ENCODE assay signal across 18 cellular contexts in the genomic region with DNA sequence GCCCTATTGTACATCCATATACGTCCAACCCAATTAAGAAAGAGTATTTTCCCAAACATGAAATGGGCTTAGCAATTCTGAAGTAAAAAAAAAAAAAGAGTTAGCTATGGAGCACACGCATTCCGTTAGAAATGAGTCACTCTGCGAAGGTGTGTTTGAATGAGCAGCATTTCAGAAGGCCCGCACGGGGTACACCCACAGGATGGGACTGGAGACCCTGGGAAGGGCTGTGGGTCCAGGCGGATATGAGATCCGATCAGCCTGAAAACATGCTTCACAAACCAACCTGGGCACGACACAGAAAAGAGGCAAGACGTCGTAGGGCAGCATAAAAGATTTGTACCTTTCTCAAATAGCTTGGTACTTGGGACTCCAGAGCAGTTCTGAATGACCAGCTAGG.
A peak's percentile ranks its signal among the peaks of the same experiment; 100 is the strongest.
DNase-seq lines count a peak whose midpoint lies in the region; ATAC-seq and TF ChIP-seq lines count a peak whose summit lies in the region.
"Had no signal": no experiment of that assay in that cellular context is flagged by ENCODE, and none has a peak within 500 bp of the region (broad histone marks: within the 10 kb centered on the region; RNA-seq: fewer than 3 reads in every experiment).

No MANE protein-coding gene starts in this region.

- no peaks in the 10 kb centered on the region for H3K27me3 ChIP-seq in CD4-positive, alpha-beta T cell (ENCODE audit: control insufficient read depth, insufficient read depth, low read length)
- H3K27me3 ChIP-seq: cardiac muscle cell had no signal

- intact Hi-C loops in CD4-positive, alpha-beta T cell (cut with DNase I, micrococcal nuclease): no loop called here

- no peaks in the 10 kb centered on the region for H3K36me3 Mint-ChIP-seq in CD4-positive, alpha-beta T cell (ENCODE audit: low read depth)
- H3K36me3 Mint-ChIP-seq: activated CD4-positive, alpha-beta memory T cell treated with anti-CD3 and anti-CD28 coated beads for 36 hours; activated naive CD4-positive, alpha-beta T cell treated with anti-CD3 and anti-CD28 coated beads, Interleukin-2, amount 50 U/mL, for 24 hours; naive B cell had no signal

- POLR2A ChIA-PET in CD4-positive, alpha-beta T cell (lab: Charles Lee): no interaction called here

- H3K27ac Mint-ChIP-seq in CD4-positive, alpha-beta T cell: no peak overlapping the region
- H3K27ac Mint-ChIP-seq: activated CD4-positive, alpha-beta memory T cell treated with anti-CD3 and anti-CD28 coated beads for 36 hours; activated naive CD4-positive, alpha-beta T cell treated with anti-CD3 and anti-CD28 coated beads, Interleukin-2, amount 50 U/mL, for 24 hours; naive B cell had no signal

- H3K9me3 ChIP-seq in CD4-positive, alpha-beta T cell (ENCODE audit: control insufficient read depth, low read length): no peaks in the 10 kb centered on the region

- H3K4me1 Mint-ChIP-seq in CD4-positive, alpha-beta T cell (ENCODE audit: low read depth): no peaks in the 10 kb centered on the region
- H3K4me1 Mint-ChIP-seq: activated naive CD4-positive, alpha-beta T cell treated with anti-CD3 and anti-CD28 coated beads, Interleukin-2, amount 50 U/mL, for 24 hours; naive B cell had no signal

- no peak for TF ChIP-seq CTCF in CD4-positive, alpha-beta T cell (IDR thresholded peaks at IDR 0.05)

- no peak overlapping the region for H3K4me3 Mint-ChIP-seq in CD4-positive, alpha-beta T cell
- H3K4me3 Mint-ChIP-seq: activated CD4-positive, alpha-beta memory T cell treated with anti-CD3 and anti-CD28 coated beads for 36 hours; activated naive CD4-positive, alpha-beta T cell treated with anti-CD3 and anti-CD28 coated beads, Interleukin-2, amount 50 U/mL, for 24 hours; naive B cell had no signal

- no peaks in the 10 kb centered on the region for H3K9me3 Mint-ChIP-seq in CD4-positive, alpha-beta T cell
- H3K9me3 Mint-ChIP-seq: activated CD4-positive, alpha-beta memory T cell treated with anti-CD3 and anti-CD28 coated beads for 36 hours; activated naive CD4-positive, alpha-beta T cell treated with anti-CD3 and anti-CD28 coated beads, Interleukin-2, amount 50 U/mL, for 24 hours; naive B cell had no signal

- H3K27ac ChIP-seq in angular gyrus (ENCODE audit: low read depth, low read length): peak overlapping the region; percentile 43
- peak overlapping the region in 15 of 21 experiments; percentile 43 to 87 (median 69) for H3K27ac ChIP-seq in skin epidermis
- no peak overlapping the region for H3K27ac ChIP-seq in CD4-positive, alpha-beta T cell (ENCODE audit: low read depth, low read length)
- H3K27ac ChIP-seq: cardiac muscle cell had no signal

- CTCF ChIA-PET in CD4-positive, alpha-beta T cell (lab: Charles Lee): no interaction called here

- no peak overlapping the region for H3K4me3 ChIP-seq in skin epidermis
- H3K4me3 ChIP-seq: cardiac muscle cell had no signal

- H3K27me3 Mint-ChIP-seq in CD4-positive, alpha-beta T cell: no peaks in the 10 kb centered on the region
- H3K27me3 Mint-ChIP-seq: activated CD4-positive, alpha-beta memory T cell treated with anti-CD3 and anti-CD28 coated beads for 36 hours; activated naive CD4-positive, alpha-beta T cell treated with anti-CD3 and anti-CD28 coated beads, Interleukin-2, amount 50 U/mL, for 24 hours had no signal

- in situ Hi-C loops in ACHN (cut with HindIII; ENCODE audit: low pct_ligation_motif_present, low pct_unique_long_range_greater_than_20kb, low sequenced_read_pairs): no loop called here

- no peak for ATAC-seq in HG03025 (IDR thresholded peaks at IDR 0.05; ENCODE audit: low FRiP score, unreplicated experiment)
- ATAC-seq in CD4-positive, alpha-beta T cell (ENCODE audit: poor library complexity): no peak
- no peak for ATAC-seq in HG03196 (IDR thresholded peaks at IDR 0.05; ENCODE audit: unreplicated experiment)

- peak; percentile 37 for DNase-seq in EH (ENCODE audit: low read depth)
- DNase-seq in islet precursor cell: peak; percentile 72
- no peak for DNase-seq in ACHN
- DNase-seq in CD4-positive, alpha-beta T cell: no peak
- DNase-seq: activated CD4-positive, alpha-beta memory T cell treated with anti-CD3 and anti-CD28 coated beads for 36 hours; activated T-cell treated with anti-CD3 and anti-CD28 coated beads, Interleukin-2, amount 50 U/mL, for 1 hour; effector memory CD4-positive, alpha-beta T cell; HCEC 1CT; naive B cell; NCI-H146; NK-92 treated with Interleukin-12 subunit alpha and Interleukin-12 subunit beta, amount 100 ng/mL, for 24 hours; stimulated activated naive CD4-positive, alpha-beta T cell treated with Interleukin-2 at 50 U/mL for 16 hours had no signal

Comparison
In these comparisons a context has a peak if more than half of its experiments do, and no peak if none do; other contexts are left out.
1. DNase-seq: peak in EH (single experiment) and islet precursor cell (single experiment); none in ACHN (single experiment) and CD4-positive, alpha-beta T cell (0 of 10).